ENCODE assay signal across 21 cellular contexts in genomic region chr3:107680698-107681097, GRCh38.
DNase-seq lines count a peak whose midpoint lies in the region; ATAC-seq and TF ChIP-seq lines count a peak whose summit lies in the region.
"Had no signal": no experiment of that assay in that cellular context is flagged by ENCODE, and none has a peak within 500 bp of the region (broad histone marks: within the 10 kb centered on the region; RNA-seq: fewer than 3 reads in every experiment).

No MANE protein-coding gene starts in this region.

- ATAC-seq in HG02885 (IDR thresholded peaks at IDR 0.05; ENCODE audit: poor library complexity, unreplicated experiment) (peak; percentile 69), HG02571 (IDR thresholded peaks at IDR 0.05; ENCODE audit: unreplicated experiment) (no peak), body of pancreas (no peak)
- ATAC-seq in stimulated activated memory B cell treated with anti-CD40 and anti-IgM and Interleukin-4, amounts not matched to agents 10 μg/mL and 1 μg/mL and 100 μg/mL, for 72 hours, result peak; percentile 39

- no peaks in the 10 kb centered on the region for H3K9me3 Mint-ChIP-seq in stimulated activated memory B cell treated with anti-CD40 and anti-IgM and Interleukin-4, amounts not matched to agents 10 μg/mL and 1 μg/mL and 100 μg/mL, for 72 hours

- no peaks in the 10 kb centered on the region for H3K9me3 ChIP-seq in body of pancreas
- H3K9me3 ChIP-seq: HAP-1, tibial artery had no signal

- H3K4me3 ChIP-seq in body of pancreas, result no peak overlapping the region
- H3K4me3 ChIP-seq: cardiac muscle cell, HAP-1, SK-N-MC, tibial artery had no signal

- no peaks in the 10 kb centered on the region for H3K4me1 ChIP-seq in body of pancreas

- DNase-seq in NOMO-1 treated with DMSO at 0.1 percent for 48 hours (lab: John Stamatoyannopoulos, UW; ENCODE audit: unreplicated experiment) (peak; percentile 36), NOMO-1 treated with dmso at 0.1 percent for 144 hours (lab: John Stamatoyannopoulos, UW; ENCODE audit: unreplicated experiment) (no peak), astrocyte of the hippocampus (ENCODE audit: low read depth, low spot score) (peak; percentile 50), cardiac septum (ENCODE audit: low spot score) (no peak), body of pancreas (no peak)
- DNase-seq: activated CD4-positive, CD25-positive, alpha-beta regulatory T cell treated with anti-CD3 and anti-CD28 coated beads, Interleukin-2, amount 50 U/mL, for 72 hours; activated T-cell treated with anti-CD3 and anti-CD28 coated beads, Interleukin-2, amount 50 U/mL, for 48 hours; COR-L47; erythroblast; mammary epithelial cell; NCI-H1694 treated with DMSO at 0.1 percent for 48 hours; NCI-H774; small intestine; tibial artery had no signal

- intact Hi-C loops in cardiac septum (cut with DNase I) (loop anchor here (10.0 kb wide), 1 partner anchor 246 kb away; no protein-coding TSS in a partner anchor), body of pancreas (cut with DNase I) (no loop called here)

- no peak overlapping the region for H3K4me3 Mint-ChIP-seq in stimulated activated memory B cell treated with anti-CD40 and anti-IgM and Interleukin-4, amounts not matched to agents 10 μg/mL and 1 μg/mL and 100 μg/mL, for 72 hours

- TF ChIP-seq POLR2A in body of pancreas (IDR thresholded peaks at IDR 0.05), result no peak

- H3K27me3 Mint-ChIP-seq in stimulated activated memory B cell treated with anti-CD40 and anti-IgM and Interleukin-4, amounts not matched to agents 10 μg/mL and 1 μg/mL and 100 μg/mL, for 72 hours, result no peaks in the 10 kb centered on the region

- H3K27ac ChIP-seq in body of pancreas, result no peak overlapping the region
- H3K27ac ChIP-seq: 22Rv1, cardiac muscle cell, SK-N-MC had no signal

- 92 to 93% methylated on average over 2 of the region's 2 CpGs for WGBS in body of pancreas, 2 donors

- H3K27ac Mint-ChIP-seq in stimulated activated memory B cell treated with anti-CD40 and anti-IgM and Interleukin-4, amounts not matched to agents 10 μg/mL and 1 μg/mL and 100 μg/mL, for 72 hours, result peak overlapping the region; percentile 46

- H3K4me1 Mint-ChIP-seq in stimulated activated memory B cell treated with anti-CD40 and anti-IgM and Interleukin-4, amounts not matched to agents 10 μg/mL and 1 μg/mL and 100 μg/mL, for 72 hours, result peaks cover 46% of the 10 kb centered on the region

- H3K36me3 Mint-ChIP-seq in stimulated activated memory B cell treated with anti-CD40 and anti-IgM and Interleukin-4, amounts not matched to agents 10 μg/mL and 1 μg/mL and 100 μg/mL, for 72 hours, result no peaks in the 10 kb centered on the region

- TF ChIP-seq CTCF in body of pancreas (IDR thresholded peaks at IDR 0.05), result no peak

- no peaks in the 10 kb centered on the region for H3K27me3 ChIP-seq in body of pancreas
- H3K27me3 ChIP-seq: cardiac muscle cell, tibial artery had no signal

- H3K36me3 ChIP-seq in body of pancreas (replicated peaks in 1 of 2; ENCODE audit: insufficient read depth in 1 of 2, low read depth in 2 of 2), result no peaks in the 10 kb centered on the region
- H3K36me3 ChIP-seq: cardiac muscle cell, HAP-1, tibial artery had no signal

Comparison
In these comparisons a context has a peak if more than half of its experiments do, and no peak if none do; other contexts are left out.
1. DNase-seq: peak in NOMO-1 treated with DMSO at 0.1 percent for 48 hours (single experiment) and astrocyte of the hippocampus (single experiment); none in NOMO-1 treated with dmso at 0.1 percent for 144 hours (single experiment), cardiac septum (single experiment) and body of pancreas (0 of 4).
2. ATAC-seq: peak in HG02885 (single experiment) and stimulated activated memory B cell treated with anti-CD40 and anti-IgM and Interleukin-4, amounts not matched to agents 10 μg/mL and 1 μg/mL and 100 μg/mL, for 72 hours (single experiment); none in HG02571 (single experiment) and body of pancreas (single experiment).